Comparison of ENCODE assay signal across 23 cellular contexts in the genomic region with DNA sequence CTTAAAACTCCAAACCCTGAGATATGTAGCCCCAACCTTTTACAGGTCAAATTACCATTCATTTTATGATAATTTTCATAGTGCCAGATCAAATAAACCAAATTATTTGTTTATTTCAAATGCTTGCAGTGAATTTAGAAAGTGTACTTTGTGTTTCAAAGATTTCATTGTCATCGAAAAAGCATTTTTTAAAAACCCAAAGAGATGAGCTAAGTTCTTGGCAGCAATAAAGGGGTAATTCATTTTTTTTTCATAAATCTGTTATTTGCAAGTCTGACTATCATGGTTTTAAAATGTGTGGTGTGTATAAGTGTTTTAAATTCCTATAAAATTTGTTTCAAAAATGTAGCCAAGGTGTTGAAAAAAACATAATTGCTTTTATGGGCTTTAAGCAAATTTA. TPM values are rescaled to one million over a fixed set of nuclear protein-coding genes. Genes with fewer than 3 reads are reported as not detected.
"Had no signal": no experiment of that assay in that cellular context is flagged by ENCODE, and none has a peak within 500 bp of the region (broad histone marks: within the 10 kb centered on the region; RNA-seq: fewer than 3 reads in every experiment).

No MANE protein-coding gene starts in this region.

- H3K4me3 ChIP-seq: colonic mucosa, esophagus squamous epithelium, gastrocnemius medialis, heart right ventricle, left lung, lower lobe of right lung had no signal

- H3K4me1 Mint-ChIP-seq: endodermal cell; naive thymus-derived CD4-positive, alpha-beta T cell had no signal

- H3K9me3 Mint-ChIP-seq: dendritic cell treated with granulocyte-macrophage colony-stimulating factor and Interleukin-4, amounts not matched to agents 40 ng/mL and 50 ng/mL, for 4 days; effector memory CD8-positive, alpha-beta T cell had no signal

- H3K4me1 ChIP-seq: colonic mucosa, esophagus squamous epithelium, gastrocnemius medialis, lower lobe of right lung had no signal

- H3K27ac ChIP-seq: colonic mucosa, epithelial cell of prostate, esophagus squamous epithelium, gastrocnemius medialis, heart right ventricle, left lung, lower lobe of right lung had no signal

- DNase-seq: colonic mucosa; cortex of kidney; effector CD8-positive, alpha-beta T cell; effector memory CD8-positive, alpha-beta T cell; endodermal cell; erythroblast; esophagus squamous epithelium; foreskin fibroblast; foreskin melanocyte; gastrocnemius medialis; glutamatergic neuron; head of caudate nucleus; heart right ventricle; hippocampal formation; left cardiac atrium; left lung; left ventricle myocardium superior; lower lobe of right lung; mesendoderm; midbrain; naive thymus-derived CD4-positive, alpha-beta T cell had no signal

- H3K36me3 ChIP-seq: colonic mucosa, esophagus squamous epithelium, gastrocnemius medialis, heart right ventricle had no signal

- H3K9me3 ChIP-seq: colonic mucosa, esophagus squamous epithelium, gastrocnemius medialis, heart right ventricle, left lung, lower lobe of right lung had no signal

- H3K27me3 ChIP-seq: colonic mucosa, esophagus squamous epithelium, gastrocnemius medialis, heart right ventricle had no signal

- H3K36me3 Mint-ChIP-seq: naive thymus-derived CD4-positive, alpha-beta T cell had no signal

- H3K4me3 Mint-ChIP-seq: dendritic cell treated with granulocyte-macrophage colony-stimulating factor and Interleukin-4, amounts not matched to agents 40 ng/mL and 50 ng/mL, for 4 days; effector memory CD8-positive, alpha-beta T cell; endodermal cell; naive thymus-derived CD4-positive, alpha-beta T cell had no signal

- H3K27ac Mint-ChIP-seq: dendritic cell treated with granulocyte-macrophage colony-stimulating factor and Interleukin-4, amounts not matched to agents 40 ng/mL and 50 ng/mL, for 4 days; effector memory CD8-positive, alpha-beta T cell; endodermal cell; naive thymus-derived CD4-positive, alpha-beta T cell had no signal

RNA-seq across cellular contexts. Expression of a gene that starts 49.4 kb away (rescaled TPM):
- total RNA-seq: esophagus squamous epithelium had no signal
- polyA plus RNA-seq: naive thymus-derived CD4-positive, alpha-beta T cell had no signal
